8 cellular contexts compared by ENCODE assay signal in genomic region chr7:155009570-155010157, GRCh38. TPM values are rescaled to one million over a fixed set of nuclear protein-coding genes. Genes with fewer than 3 reads are reported as not detected.
DNase-seq lines count a peak whose midpoint lies in the region; ATAC-seq and TF ChIP-seq lines count a peak whose summit lies in the region.

No MANE protein-coding gene starts in this region.

- H3K4me3 ChIP-seq in BJ (ENCODE audit: low read depth, low read length) (no peak overlapping the region), fibroblast of the aortic adventitia (ENCODE audit: low read depth, low read length) (no peak overlapping the region), Peyer's patch (no peak overlapping the region)

- POLR2A ChIA-PET in BJ (lab: Charles Lee) (no interaction called here), RWPE1 (lab: Yijun Ruan, JAX; ENCODE audit: low non-redundant PET) (interaction anchor here (0.6 kb wide), 1 partner anchor 11 kb away, joined by 3 read pairs; no protein-coding TSS in a partner anchor)

- no peak for DNase-seq in BJ (ENCODE audit: low read depth)
- no peak for DNase-seq in RWPE1 (ENCODE audit: low spot score)
- no peak for DNase-seq in fibroblast of the aortic adventitia (ENCODE audit: low read depth)
- DNase-seq in Peyer's patch, result no peak
- DNase-seq in putamen (ENCODE audit: low spot score), result no peak
- no peak for DNase-seq in activated T-helper 1 cell treated with anti-CD3 and anti-CD28 coated beads, Interleukin-12 subunit alpha, Interleukin-12 subunit beta, Interleukin-2, Interleukin-4 antibody, amounts not matched to agents 30 ng/mL and 10 ng/mL and 1 ng/mL, durations not matched to agents 14 hours and 24 hours and 36 hours (ENCODE audit: low spot score)

- intact Hi-C loops in activated T-helper 1 cell treated with anti-CD3 and anti-CD28 coated beads, Interleukin-12 subunit alpha, Interleukin-12 subunit beta, Interleukin-2, Interleukin-4 antibody, amounts not matched to agents 30 ng/mL and 10 ng/mL and 1 ng/mL, durations not matched to agents 14 hours and 24 hours and 36 hours (cut with micrococcal nuclease), result loop anchor here (5.0 to 10.0 kb wide), 2 partner anchors 97 to 335 kb away; no protein-coding TSS in a partner anchor

- H3K27ac Mint-ChIP-seq in activated T-helper 1 cell treated with anti-CD3 and anti-CD28 coated beads, Interleukin-12 subunit alpha, Interleukin-12 subunit beta, Interleukin-2, Interleukin-4 antibody, amounts not matched to agents 30 ng/mL and 10 ng/mL and 1 ng/mL, durations not matched to agents 14 hours and 24 hours and 36 hours, result no peak overlapping the region

- H3K27me3 Mint-ChIP-seq in activated T-helper 1 cell treated with anti-CD3 and anti-CD28 coated beads, Interleukin-12 subunit alpha, Interleukin-12 subunit beta, Interleukin-2, Interleukin-4 antibody, amounts not matched to agents 30 ng/mL and 10 ng/mL and 1 ng/mL, durations not matched to agents 14 hours and 24 hours and 36 hours (ENCODE audit: insufficient read depth), result peaks cover 9% of the 10 kb centered on the region

- H3K36me3 ChIP-seq in BJ (ENCODE audit: control insufficient read depth, insufficient read depth, low read length), result no peaks in the 10 kb centered on the region
- H3K36me3 ChIP-seq in Peyer's patch, result no peaks in the 10 kb centered on the region

- H3K27me3 ChIP-seq in BJ (ENCODE audit: control insufficient read depth, insufficient read depth, low read length) (no peaks in the 10 kb centered on the region), Peyer's patch (no peaks in the 10 kb centered on the region)

- TF ChIP-seq CTCF in BJ (IDR thresholded peaks at IDR 0.05; ENCODE audit: insufficient read depth, low read depth, low read length), result peak; percentile 38
- TF ChIP-seq CTCF in RWPE1 (conservative IDR thresholded peaks at IDR 0.05; ENCODE audit: low read depth), result peak; percentile 53; the same call in 1 of the 2 replicates
- TF ChIP-seq CTCF in fibroblast of the aortic adventitia (IDR thresholded peaks at IDR 0.05; ENCODE audit: insufficient read depth, low read length), result peak; percentile 31
- peak in 3 of 6 experiments; percentile 24 to 30 (median 29) for TF ChIP-seq CTCF in Peyer's patch (IDR thresholded peaks at IDR 0.05)

- no peak overlapping the region for H3K4me3 Mint-ChIP-seq in activated T-helper 1 cell treated with anti-CD3 and anti-CD28 coated beads, Interleukin-12 subunit alpha, Interleukin-12 subunit beta, Interleukin-2, Interleukin-4 antibody, amounts not matched to agents 30 ng/mL and 10 ng/mL and 1 ng/mL, durations not matched to agents 14 hours and 24 hours and 36 hours

- CTCF ChIA-PET in BJ (lab: Yijun Ruan, JAX), result interaction anchor here (0.7 to 1.4 kb wide), 2 partner anchors 10 to 82 kb away, joined by 3 to 4 read pairs; no protein-coding TSS in a partner anchor
- CTCF ChIA-PET in RWPE1 (lab: Yijun Ruan, JAX), result no interaction called here

- no peaks in the 10 kb centered on the region for H3K9me3 Mint-ChIP-seq in activated T-helper 1 cell treated with anti-CD3 and anti-CD28 coated beads, Interleukin-12 subunit alpha, Interleukin-12 subunit beta, Interleukin-2, Interleukin-4 antibody, amounts not matched to agents 30 ng/mL and 10 ng/mL and 1 ng/mL, durations not matched to agents 14 hours and 24 hours and 36 hours

- H3K9me3 ChIP-seq in Peyer's patch, result no peaks in the 10 kb centered on the region

- H3K36me3 Mint-ChIP-seq in activated T-helper 1 cell treated with anti-CD3 and anti-CD28 coated beads, Interleukin-12 subunit alpha, Interleukin-12 subunit beta, Interleukin-2, Interleukin-4 antibody, amounts not matched to agents 30 ng/mL and 10 ng/mL and 1 ng/mL, durations not matched to agents 14 hours and 24 hours and 36 hours (ENCODE audit: low read depth), result peaks cover 3% of the 10 kb centered on the region

- peaks cover 0 to 3% (median 0%) of the 10 kb centered on the region in 4 donors for H3K4me1 ChIP-seq in Peyer's patch

- H3K4me1 Mint-ChIP-seq in activated T-helper 1 cell treated with anti-CD3 and anti-CD28 coated beads, Interleukin-12 subunit alpha, Interleukin-12 subunit beta, Interleukin-2, Interleukin-4 antibody, amounts not matched to agents 30 ng/mL and 10 ng/mL and 1 ng/mL, durations not matched to agents 14 hours and 24 hours and 36 hours (ENCODE audit: low read depth), result peaks cover 2% of the 10 kb centered on the region

- ATAC-seq in GM21526 (IDR thresholded peaks at IDR 0.05; ENCODE audit: low FRiP score, unreplicated experiment) (peak; percentile 63), GM19463 (IDR thresholded peaks at IDR 0.05; ENCODE audit: unreplicated experiment) (no peak)

- H3K27ac ChIP-seq in RWPE1, result no peak overlapping the region
- no peak overlapping the region for H3K27ac ChIP-seq in Peyer's patch

- no peak for TF ChIP-seq POLR2A in Peyer's patch (IDR thresholded peaks at IDR 0.05)

RNA-seq across cellular contexts. Expression of gene PAXIP1, which starts 6.7 kb away (rescaled TPM):
- polyA plus RNA-seq in BJ (2011; rRNA removed), result 4.0 and 4.6 TPM in 2 replicates
- 2.5 and 3.1 TPM in 2 replicates for polyA minus RNA-seq in BJ (2011; rRNA and poly(A)+ RNA removed)
- total RNA-seq in fibroblast of the aortic adventitia (ENCODE audit: low replicate concordance) (12.2 and 13.5 TPM in 2 replicates), Peyer's patch (10 to 100 TPM; 14.9 to 28.3 (median 23.7) TPM)
- total RNA-seq in activated T-helper 1 cell treated with anti-CD3 and anti-CD28 coated beads, Interleukin-12 subunit alpha, Interleukin-12 subunit beta, Interleukin-2, Interleukin-4 antibody, amounts not matched to agents 30 ng/mL and 10 ng/mL and 1 ng/mL, durations not matched to agents 14 hours and 24 hours and 36 hours, result 36.2 and 39.6 TPM in 2 replicates
